Comparison of ENCODE assay signal across 9 cellular contexts in genomic region chr1:14778882-14779594, GRCh38.
A peak's percentile ranks its signal among the peaks of the same experiment; 100 is the strongest.
DNase-seq lines count a peak whose midpoint lies in the region; ATAC-seq and TF ChIP-seq lines count a peak whose summit lies in the region.
"Had no signal": no experiment of that assay in that cellular context is flagged by ENCODE, and none has a peak within 500 bp of the region (broad histone marks: within the 10 kb centered on the region; RNA-seq: fewer than 3 reads in every experiment).

No MANE protein-coding gene starts in this region.

- peaks cover 60% of the 10 kb centered on the region for H3K4me1 Mint-ChIP-seq in WTC11

- peak; percentile 17 for DNase-seq in EH (ENCODE audit: low read depth)
- DNase-seq in HT1080 (ENCODE audit: low read depth), result peak; percentile 11
- peak; percentile 85 for DNase-seq in WTC11 (ENCODE audit: low spot score)
- DNase-seq in germinal center (ENCODE audit: low spot score), result peak; percentile 45
- peak; percentile 2 to 33 for DNase-seq in stimulated activated CD4-positive, alpha-beta T cell treated with anti-CD3 and anti-CD28 coated beads, Interleukin-12 subunit alpha, Interleukin-12 subunit beta, amount 100 ng/mL, for 24 hours (ENCODE audit: low read depth in 2 of 2)
- DNase-seq in NCI-H1930 (lab: John Stamatoyannopoulos, UW), result no peak
- DNase-seq in NOMO-1 treated with dmso at 0.1 percent for 144 hours (lab: John Stamatoyannopoulos, UW; ENCODE audit: unreplicated experiment), result no peak

- no peaks in the 10 kb centered on the region for H3K36me3 Mint-ChIP-seq in WTC11

- no peaks in the 10 kb centered on the region for H3K27me3 Mint-ChIP-seq in WTC11 (ENCODE audit: low read depth)

- TF ChIP-seq CTCF in WTC11 (IDR thresholded peaks at IDR 0.05), result peak; percentile 83

- ATAC-seq in WTC11, result peak; percentile 81
- ATAC-seq in GM18909 (IDR thresholded peaks at IDR 0.05; ENCODE audit: poor library complexity, unreplicated experiment), result no peak

- POLR2A ChIA-PET in WTC11 (lab: Charles Lee), result interaction anchor here (0.6 kb wide), 1 partner anchor 1265 kb away, joined by 3 read pairs; no protein-coding TSS in a partner anchor

- CTCF ChIA-PET in WTC11 (lab: Charles Lee), result interaction anchor here (0.6 to 4.1 kb wide), 58 partner anchors 8 to 666 kb away, joined by 3 to 37 read pairs (median 4); no protein-coding TSS in a partner anchor

- no peak overlapping the region for H3K4me3 Mint-ChIP-seq in WTC11
- H3K4me3 Mint-ChIP-seq: T-helper 1 cell treated with Interleukin-12 subunit alpha and Interleukin-12 subunit beta and Interleukin-4 antibody, amounts not matched to agents 30 μg/mL and 1 μg/mL, for 36 hours had no signal

- H3K27ac Mint-ChIP-seq in WTC11, result peak overlapping the region; percentile 69; the same call in 1 of the 2 replicates
- H3K27ac Mint-ChIP-seq: T-helper 1 cell treated with Interleukin-12 subunit alpha and Interleukin-12 subunit beta and Interleukin-4 antibody, amounts not matched to agents 30 μg/mL and 1 μg/mL, for 36 hours had no signal

- H3K9me3 Mint-ChIP-seq in WTC11, result no peaks in the 10 kb centered on the region
- H3K9me3 Mint-ChIP-seq: T-helper 1 cell treated with Interleukin-12 subunit alpha and Interleukin-12 subunit beta and Interleukin-4 antibody, amounts not matched to agents 30 μg/mL and 1 μg/mL, for 36 hours had no signal

TF ChIP-seq in WTC11, 78 proteins besides CTCF, POLR2A, EP300 and RAD21:
- TF ChIP-seq E2F4 (CRISPR knock-in tag; IDR thresholded peaks at IDR 0.05; ENCODE audit: borderline replicate concordance, low read depth) (no peak), CREM (CRISPR knock-in tag; IDR thresholded peaks at IDR 0.05) (no peak), ZBTB43 (CRISPR knock-in tag; IDR thresholded peaks at IDR 0.05) (no peak), IRF2 (CRISPR knock-in tag; IDR thresholded peaks at IDR 0.05; ENCODE audit: borderline replicate concordance, low read depth) (no peak), ARID4B (CRISPR knock-in tag; IDR thresholded peaks at IDR 0.05; ENCODE audit: borderline replicate concordance) (no peak), ERG (CRISPR knock-in tag; IDR thresholded peaks at IDR 0.05) (no peak), HMGA2 (CRISPR knock-in tag; IDR thresholded peaks at IDR 0.05) (no peak)

Comparison
In these comparisons a context has a peak if more than half of its experiments do, and no peak if none do; other contexts are left out.
1. DNase-seq: peak in EH (single experiment), HT1080 (single experiment), WTC11 (single experiment), germinal center (single experiment) and stimulated activated CD4-positive, alpha-beta T cell treated with anti-CD3 and anti-CD28 coated beads, Interleukin-12 subunit alpha, Interleukin-12 subunit beta, amount 100 ng/mL, for 24 hours (2 of 2); none in NCI-H1930 (0 of 2) and NOMO-1 treated with dmso at 0.1 percent for 144 hours (single experiment).